ENCODE assay signal across 25 cellular contexts in genomic region chr1:58456470-58456869, GRCh38.
DNase-seq lines count a peak whose midpoint lies in the region; TF ChIP-seq lines count a peak whose summit lies in the region.
"Had no signal": no experiment of that assay in that cellular context is flagged by ENCODE, and none has a peak within 500 bp of the region (broad histone marks: within the 10 kb centered on the region; RNA-seq: fewer than 3 reads in every experiment).

No MANE protein-coding gene starts in this region.

- TF ChIP-seq RAD21 in SK-N-SH (IDR thresholded peaks at IDR 0.05; ENCODE audit: low read length): no peak

- H2AFZ ChIP-seq in SK-N-SH (ENCODE audit: low read depth): no peak overlapping the region

- H4K20me1 ChIP-seq in SK-N-SH (ENCODE audit: insufficient read depth): no peaks in the 10 kb centered on the region

- POLR2A ChIA-PET in SK-N-SH (lab: Yijun Ruan, JAX): no interaction called here

- no peaks in the 10 kb centered on the region for H3K36me3 ChIP-seq in SK-N-SH (replicated peaks in 1 of 2; ENCODE audit: control insufficient read depth in 1 of 2, insufficient read depth in 2 of 2, low read length in 1 of 2)
- H3K36me3 ChIP-seq: thoracic aorta, vagina had no signal

- H3K9me2 ChIP-seq in SK-N-SH: no peaks in the 10 kb centered on the region

- TF ChIP-seq EP300 in SK-N-SH (IDR thresholded peaks at IDR 0.05; ENCODE audit: borderline replicate concordance in 1 of 2, low read depth in 1 of 2, low read length in 1 of 2): no peak

- H3K79me2 ChIP-seq in SK-N-SH (ENCODE audit: insufficient read depth): no peaks in the 10 kb centered on the region

- H3K27me3 ChIP-seq in SK-N-SH (ENCODE audit: insufficient read depth): no peaks in the 10 kb centered on the region
- H3K27me3 ChIP-seq: vagina had no signal

- no peaks in the 10 kb centered on the region for H3K9me3 ChIP-seq in SK-N-SH
- H3K9me3 ChIP-seq: thoracic aorta, vagina had no signal

- H3K9ac ChIP-seq in SK-N-SH: no peak overlapping the region

- CTCF ChIA-PET in SK-N-SH (lab: Yijun Ruan, JAX): interaction anchor here (0.7 kb wide), 1 partner anchor 60 kb away, joined by 4 read pairs; no protein-coding TSS in a partner anchor

- peak; percentile 79 for DNase-seq in GM03348 (ENCODE audit: low spot score)
- DNase-seq in SK-N-SH: no peak
- peak; percentile 63 for DNase-seq in fibroblast of peridontal ligament (ENCODE audit: extremely low read depth)
- DNase-seq in stromal cell of bone marrow (ENCODE audit: low read depth): peak; percentile 60
- no peak for DNase-seq in activated CD4-positive, alpha-beta T cell treated with anti-CD3 and anti-CD28 coated beads for 48 hours
- DNase-seq in NAMALWA (ENCODE audit: low spot score): no peak
- DNase-seq in stimulated activated CD4-positive, alpha-beta T cell treated with anti-CD3 and anti-CD28 coated beads, Interleukin-4, amount 100 ng/mL, for 4 hours: no peak
- DNase-seq: activated CD4-positive, alpha-beta T cell treated with anti-CD3 and anti-CD28 coated beads, Interleukin-2, amount 10 ng/mL, durations not matched to agents 24 days and 14 days; activated naive CD4-positive, alpha-beta T cell treated with Interleukin-2 at 50 U/mL for 16 hours; activated T-cell treated with anti-CD3 and anti-CD28 coated beads, Interleukin-2, amount 50 U/mL, for 72 hours; AML-193; anterior cingulate cortex; CD4-positive, alpha-beta memory T cell; central memory CD4-positive, alpha-beta T cell; H7; left cardiac atrium; NCI-H1417; NCI-H2081; NCI-H226; NCI-H82; stimulated activated CD4-positive, alpha-beta T cell treated with anti-CD3 and anti-CD28 coated beads, Interleukin-12 subunit alpha, Interleukin-12 subunit beta, amount 100 ng/mL, for 4 hours; stimulated activated naive CD4-positive, alpha-beta T cell treated with Interleukin-2 at 50 U/mL for 16 hours had no signal

- TF ChIP-seq CTCF in SK-N-SH (IDR thresholded peaks at IDR 0.05): no peak

- peaks cover 0 to 4% of the 10 kb centered on the region in 2 experiments; a peak in 1 of 4 replicates for H3K4me1 ChIP-seq in SK-N-SH (ENCODE audit: control insufficient read depth in 1 of 2, insufficient read depth in 2 of 2, low read depth in 1 of 2, low read length in 1 of 2)
- H3K4me1 ChIP-seq: vagina had no signal

- WGBS in SK-N-SH (ENCODE audit: low lambda C conversion rate): 62% methylated on average over 3 of the region's 3 CpGs

- H3K27ac ChIP-seq in SK-N-SH (ENCODE audit: low read depth in 2 of 2, low read length in 1 of 2): no peak overlapping the region
- H3K27ac ChIP-seq: thoracic aorta, vagina, VCaP had no signal

- H3F3A ChIP-seq in SK-N-SH (replicated peaks; ENCODE audit: insufficient read depth): no peaks in the 10 kb centered on the region

- H3K4me3 ChIP-seq in SK-N-SH (ENCODE audit: low read depth in 2 of 2, low read length in 1 of 2): no peak overlapping the region
- H3K4me3 ChIP-seq: thoracic aorta, vagina had no signal

- H3K4me2 ChIP-seq in SK-N-SH: no peak overlapping the region

TF ChIP-seq in SK-N-SH, 30 proteins besides CTCF, POLR2A, EP300 and RAD21:
- TF ChIP-seq MEF2A (IDR thresholded peaks at IDR 0.05; ENCODE audit: borderline replicate concordance, low read depth) (peak; percentile 34; the same call in 1 of the 2 replicates), RXRA (IDR thresholded peaks at IDR 0.05; ENCODE audit: borderline replicate concordance, low read depth) (no peak)
TF ChIP-seq in SK-N-SH: peak in this region for 1.

Comparison
In these comparisons a context has a peak if more than half of its experiments do, and no peak if none do; other contexts are left out.
1. DNase-seq: peak in GM03348 (single experiment), fibroblast of peridontal ligament (single experiment) and stromal cell of bone marrow (single experiment); none in SK-N-SH (single experiment), activated CD4-positive, alpha-beta T cell treated with anti-CD3 and anti-CD28 coated beads for 48 hours (single experiment), NAMALWA (single experiment) and stimulated activated CD4-positive, alpha-beta T cell treated with anti-CD3 and anti-CD28 coated beads, Interleukin-4, amount 100 ng/mL, for 4 hours (0 of 2).